In genomic region chr9:136050266-136050705, GRCh38 we compare ENCODE assay signal across 1 cellular context.
TF ChIP-seq lines count a peak whose summit lies in the region.

No MANE protein-coding gene starts in this region.

TF ChIP-seq in GM23338, 12 proteins besides CTCF, POLR2A, EP300 and RAD21 (continued from another document):
- TF ChIP-seq ZNF462 (CRISPR knock-in tag; IDR thresholded peaks at IDR 0.05) (no peak), STAT1 (IDR thresholded peaks at IDR 0.05; ENCODE audit: unreplicated experiment) (no peak), EZH2phosphoT487 (IDR thresholded peaks at IDR 0.05; ENCODE audit: unreplicated experiment) (no peak), NANOG (IDR thresholded peaks at IDR 0.05; ENCODE audit: borderline replicate concordance) (no peak), JUNB (IDR thresholded peaks at IDR 0.05; ENCODE audit: unreplicated experiment) (no peak), ETS1 (IDR thresholded peaks at IDR 0.05) (no peak), ZNF114 (CRISPR knock-in tag; IDR thresholded peaks at IDR 0.05) (no peak)
